8 cellular contexts compared by ENCODE assay signal in the genomic region with DNA sequence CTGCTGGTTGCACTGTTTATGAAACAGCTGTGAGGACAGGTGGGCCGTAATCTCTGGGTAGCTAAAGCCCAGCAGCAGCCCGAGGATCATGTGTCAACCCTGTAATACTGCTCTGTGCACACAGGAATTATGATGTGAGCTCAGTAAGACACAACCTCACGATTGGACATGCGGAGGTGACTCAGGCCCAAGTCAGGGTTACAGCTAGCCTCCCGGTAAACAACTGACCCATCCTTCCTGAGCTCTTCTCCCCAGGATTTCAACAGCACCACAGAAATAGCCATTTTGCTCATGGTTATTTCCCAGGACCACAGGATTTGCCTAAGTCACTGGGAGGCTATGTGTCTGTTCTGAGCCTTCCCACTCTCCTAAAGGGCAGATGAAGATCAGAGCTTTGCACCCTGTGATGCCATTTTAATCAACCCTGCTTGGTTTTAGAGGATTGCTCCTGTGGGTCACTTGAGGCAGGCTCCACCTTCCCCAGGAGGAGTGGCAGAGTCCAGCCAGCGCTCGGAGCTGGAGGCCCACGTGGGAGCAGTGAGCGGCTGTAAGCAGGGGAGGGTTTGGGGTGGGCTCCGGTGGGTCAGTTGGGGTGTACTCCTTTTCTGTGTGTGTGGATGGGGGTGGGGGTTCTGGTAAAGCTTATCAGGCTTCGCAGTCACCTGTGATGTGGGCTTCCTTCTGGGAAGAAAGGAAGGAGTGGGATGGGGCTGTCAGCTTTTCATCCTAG. TPM values are rescaled to one million over a fixed set of nuclear protein-coding genes. Genes with fewer than 3 reads are reported as not detected.
DNase-seq lines count a peak whose midpoint lies in the region; ATAC-seq and TF ChIP-seq lines count a peak whose summit lies in the region.

A gene (plus strand): TSS at position 363 of the 730 bp plus-strand sequence. CDS start 6,256 bp downstream, outside the sequence.

- WGBS in liver, result 78% methylated on average over 11 of the region's 11 CpGs

- H3K27me3 ChIP-seq in liver (ENCODE audit: control insufficient read depth in 4 of 4, insufficient read depth in 4 of 4, low read length in 3 of 4) (no peaks in the 10 kb centered on the region), subcutaneous abdominal adipose tissue (ENCODE audit: control insufficient read depth in 5 of 5, insufficient read depth in 4 of 5, low read length in 5 of 5) (peaks cover 0 to 3% (median 0%) of the 10 kb centered on the region in 5 donors)

- in situ Hi-C loops in astrocyte of the cerebellum (cut with HindIII; ENCODE audit: low sequenced_read_pairs), result no loop called here

- DNase-seq in GM04504 (ENCODE audit: low read depth) (peak; percentile 91), NCI-H748 treated with DMSO at 0.1 percent for 48 hours (lab: John Stamatoyannopoulos, UW) (peak; percentile 74), astrocyte of the cerebellum (ENCODE audit: low read depth) (peak; percentile 52), SW 1271 (lab: John Stamatoyannopoulos, UW) (no peak)

- H3K9ac ChIP-seq in liver (ENCODE audit: low read depth in 1 of 2, low read length in 2 of 2) (no peak within 1 kb of the TSS), subcutaneous abdominal adipose tissue (ENCODE audit: low read length in 5 of 5) (peak within 1 kb of the TSS in 2 of 5 donors; percentile 22 to 28)

- H3K27ac ChIP-seq in liver (ENCODE audit: low read depth in 1 of 2, low read length in 2 of 2) (peak within 1 kb of the TSS; percentile 30 to 34), subcutaneous abdominal adipose tissue (ENCODE audit: low read depth, low read length) (no peak within 1 kb of the TSS)

- H3K4me1 ChIP-seq in liver (ENCODE audit: control insufficient read depth in 4 of 4, insufficient read depth in 4 of 4, low read length in 3 of 4), result peaks cover 0 to 12% (median 2%) of the 10 kb centered on the region in 4 donors
- H3K4me1 ChIP-seq in subcutaneous abdominal adipose tissue (ENCODE audit: control insufficient read depth in 5 of 5, insufficient read depth in 5 of 5, low read length in 5 of 5), result peaks cover 3 to 47% (median 24%) of the 10 kb centered on the region in 5 donors

- H3K9me3 ChIP-seq in liver (ENCODE audit: control insufficient read depth in 4 of 4, low read length in 3 of 4), result no peaks in the 10 kb centered on the region
- H3K9me3 ChIP-seq in subcutaneous abdominal adipose tissue (ENCODE audit: control insufficient read depth in 5 of 5, low read length in 5 of 5), result no peaks in the 10 kb centered on the region

- H3K36me3 ChIP-seq in liver (ENCODE audit: control insufficient read depth in 4 of 4, insufficient read depth in 3 of 4, low read depth in 1 of 4, low read length in 3 of 4) (no peaks in the 10 kb centered on the region), subcutaneous abdominal adipose tissue (ENCODE audit: control insufficient read depth in 5 of 5, insufficient read depth in 5 of 5, low read length in 5 of 5) (no peaks in the 10 kb centered on the region)

- no peak for TF ChIP-seq RAD21 in liver (IDR thresholded peaks at IDR 0.05)

- ATAC-seq in HG02981 (IDR thresholded peaks at IDR 0.05; ENCODE audit: unreplicated experiment), result peak; percentile 18
- ATAC-seq in GM19351 (IDR thresholded peaks at IDR 0.05; ENCODE audit: unreplicated experiment), result no peak

- H3K4me3 ChIP-seq in astrocyte of the cerebellum (ENCODE audit: low read depth, low read length) (peak within 1 kb of the TSS; percentile 13), liver (ENCODE audit: low read depth in 1 of 3, low read length in 3 of 3) (peak within 1 kb of the TSS in 1 of 3 donors; percentile 7), subcutaneous abdominal adipose tissue (ENCODE audit: low read depth in 1 of 5, low read length in 5 of 5) (peak within 1 kb of the TSS in 4 of 5 donors; percentile 37 to 50 (median 40))

- TF ChIP-seq CTCF in astrocyte of the cerebellum (IDR thresholded peaks at IDR 0.05; ENCODE audit: low read depth, low read length, missing control alignments) (no peak), liver (IDR thresholded peaks at IDR 0.05; ENCODE audit: low read depth, low read length, missing input control) (no peak)

TF ChIP-seq in liver, 16 proteins besides CTCF, POLR2A, EP300 and RAD21:
- TF ChIP-seq, protein P1, sequence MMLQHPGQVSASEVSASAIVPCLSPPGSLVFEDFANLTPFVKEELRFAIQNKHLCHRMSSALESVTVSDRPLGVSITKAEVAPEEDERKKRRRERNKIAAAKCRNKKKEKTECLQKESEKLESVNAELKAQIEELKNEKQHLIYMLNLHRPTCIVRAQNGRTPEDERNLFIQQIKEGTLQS (IDR thresholded peaks at IDR 0.05), result no peak
- TF ChIP-seq NR2F2 (IDR thresholded peaks at IDR 0.05) (no peak), RXRA (IDR thresholded peaks at IDR 0.05) (no peak), FOXA1 (IDR thresholded peaks at IDR 0.05) (no peak), TAF1 (conservative IDR thresholded peaks at IDR 0.05) (no peak), YY1 (IDR thresholded peaks at IDR 0.05) (no peak), JUND (IDR thresholded peaks at IDR 0.05) (no peak), SP1 (IDR thresholded peaks at IDR 0.05) (no peak), GABPA (IDR thresholded peaks at IDR 0.05 in 1 of 2, conservative IDR thresholded peaks at IDR 0.05 in 1 of 2) (no peak), EGR1 (IDR thresholded peaks at IDR 0.05; ENCODE audit: low read depth in 2 of 2) (no peak), HNF4A (conservative IDR thresholded peaks at IDR 0.05) (no peak), FOXA2 (IDR thresholded peaks at IDR 0.05) (no peak)
- TF ChIP-seq, protein P2, sequence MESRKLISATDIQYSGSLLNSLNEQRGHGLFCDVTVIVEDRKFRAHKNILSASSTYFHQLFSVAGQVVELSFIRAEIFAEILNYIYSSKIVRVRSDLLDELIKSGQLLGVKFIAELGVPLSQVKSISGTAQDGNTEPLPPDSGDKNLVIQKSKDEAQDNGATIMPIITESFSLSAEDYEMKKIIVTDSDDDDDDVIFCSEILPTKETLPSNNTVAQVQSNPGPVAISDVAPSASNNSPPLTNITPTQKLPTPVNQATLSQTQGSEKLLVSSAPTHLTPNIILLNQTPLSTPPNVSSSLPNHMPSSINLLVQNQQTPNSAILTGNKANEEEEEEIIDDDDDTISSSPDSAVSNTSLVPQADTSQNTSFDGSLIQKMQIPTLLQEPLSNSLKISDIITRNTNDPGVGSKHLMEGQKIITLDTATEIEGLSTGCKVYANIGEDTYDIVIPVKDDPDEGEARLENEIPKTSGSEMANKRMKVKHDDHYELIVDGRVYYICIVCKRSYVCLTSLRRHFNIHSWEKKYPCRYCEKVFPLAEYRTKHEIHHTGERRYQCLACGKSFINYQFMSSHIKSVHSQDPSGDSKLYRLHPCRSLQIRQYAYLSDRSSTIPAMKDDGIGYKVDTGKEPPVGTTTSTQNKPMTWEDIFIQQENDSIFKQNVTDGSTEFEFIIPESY (IDR thresholded peaks at IDR 0.05), result no peak
- TF ChIP-seq, protein P3, sequence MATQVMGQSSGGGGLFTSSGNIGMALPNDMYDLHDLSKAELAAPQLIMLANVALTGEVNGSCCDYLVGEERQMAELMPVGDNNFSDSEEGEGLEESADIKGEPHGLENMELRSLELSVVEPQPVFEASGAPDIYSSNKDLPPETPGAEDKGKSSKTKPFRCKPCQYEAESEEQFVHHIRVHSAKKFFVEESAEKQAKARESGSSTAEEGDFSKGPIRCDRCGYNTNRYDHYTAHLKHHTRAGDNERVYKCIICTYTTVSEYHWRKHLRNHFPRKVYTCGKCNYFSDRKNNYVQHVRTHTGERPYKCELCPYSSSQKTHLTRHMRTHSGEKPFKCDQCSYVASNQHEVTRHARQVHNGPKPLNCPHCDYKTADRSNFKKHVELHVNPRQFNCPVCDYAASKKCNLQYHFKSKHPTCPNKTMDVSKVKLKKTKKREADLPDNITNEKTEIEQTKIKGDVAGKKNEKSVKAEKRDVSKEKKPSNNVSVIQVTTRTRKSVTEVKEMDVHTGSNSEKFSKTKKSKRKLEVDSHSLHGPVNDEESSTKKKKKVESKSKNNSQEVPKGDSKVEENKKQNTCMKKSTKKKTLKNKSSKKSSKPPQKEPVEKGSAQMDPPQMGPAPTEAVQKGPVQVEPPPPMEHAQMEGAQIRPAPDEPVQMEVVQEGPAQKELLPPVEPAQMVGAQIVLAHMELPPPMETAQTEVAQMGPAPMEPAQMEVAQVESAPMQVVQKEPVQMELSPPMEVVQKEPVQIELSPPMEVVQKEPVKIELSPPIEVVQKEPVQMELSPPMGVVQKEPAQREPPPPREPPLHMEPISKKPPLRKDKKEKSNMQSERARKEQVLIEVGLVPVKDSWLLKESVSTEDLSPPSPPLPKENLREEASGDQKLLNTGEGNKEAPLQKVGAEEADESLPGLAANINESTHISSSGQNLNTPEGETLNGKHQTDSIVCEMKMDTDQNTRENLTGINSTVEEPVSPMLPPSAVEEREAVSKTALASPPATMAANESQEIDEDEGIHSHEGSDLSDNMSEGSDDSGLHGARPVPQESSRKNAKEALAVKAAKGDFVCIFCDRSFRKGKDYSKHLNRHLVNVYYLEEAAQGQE (IDR thresholded peaks at IDR 0.05), result no peak
- TF ChIP-seq, protein P4, sequence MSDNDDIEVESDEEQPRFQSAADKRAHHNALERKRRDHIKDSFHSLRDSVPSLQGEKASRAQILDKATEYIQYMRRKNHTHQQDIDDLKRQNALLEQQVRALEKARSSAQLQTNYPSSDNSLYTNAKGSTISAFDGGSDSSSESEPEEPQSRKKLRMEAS (IDR thresholded peaks at IDR 0.05), result no peak

RNA-seq across cellular contexts. Expression of the gene that starts here (rescaled TPM):
- 1 to 10 TPM; 1.3 to 7.4 TPM for total RNA-seq in liver
- under 1 TPM; 0.40 to 0.89 TPM for polyA plus RNA-seq in liver

Comparison
In these comparisons a context has a peak if more than half of its experiments do, and no peak if none do; other contexts are left out.
1. DNase-seq: peak in GM04504 (single experiment), NCI-H748 treated with DMSO at 0.1 percent for 48 hours (single experiment) and astrocyte of the cerebellum (single experiment); none in SW 1271 (0 of 2).